ENCODE assay signal across 22 cellular contexts in genomic region chr2:215817046-215817445, GRCh38.
"Had no signal": no experiment of that assay in that cellular context is flagged by ENCODE, and none has a peak within 500 bp of the region (broad histone marks: within the 10 kb centered on the region; RNA-seq: fewer than 3 reads in every experiment).

No MANE protein-coding gene starts in this region.

- DNase-seq: activated CD4-positive, alpha-beta T cell treated with anti-CD3 and anti-CD28 coated beads for 48 hours; activated CD4-positive, CD25-positive, alpha-beta regulatory T cell; activated CD8-positive, alpha-beta T cell treated with anti-CD3 and anti-CD28 coated beads for 36 hours; activated naive CD4-positive, alpha-beta T cell treated with Interleukin-2 at 50 U/mL for 16 hours; activated naive CD8-positive, alpha-beta T cell treated with anti-CD3 and anti-CD28 coated beads, Interleukin-2, amount 10 ng/mL, durations not matched to agents 7 days and 5 days; activated T-cell treated with anti-CD3 and anti-CD28 coated beads, Interleukin-2, amount 50 U/mL, for 1 hour; body of pancreas; caudate nucleus; heart left ventricle; kidney; left ventricle myocardium superior; naive thymus-derived CD4-positive, alpha-beta T cell; stimulated activated CD4-positive, alpha-beta T cell treated with anti-CD3 and anti-CD28 coated beads, Interleukin-2, amount 100 ng/mL, for 24 hours; stimulated activated naive CD8-positive, alpha-beta T cell treated with anti-CD3 and anti-CD28 coated beads, Interleukin-15, Interleukin-2, amounts not matched to agents 100 U/mL and 50 U/mL, for 24 hours; substantia nigra; T-helper 1 cell; T-helper 9 cell; tibial artery had no signal

- H3K27me3 ChIP-seq: body of pancreas, gastroesophageal sphincter, tibial artery had no signal

- H3K9me3 ChIP-seq: body of pancreas had no signal

- H3K36me3 ChIP-seq: gastroesophageal sphincter, heart left ventricle, tibial artery had no signal

- H3K4me1 ChIP-seq: body of pancreas, gastroesophageal sphincter, parathyroid adenoma had no signal

- ATAC-seq: activated CD8-positive, alpha-beta T cell treated with anti-CD3 and anti-CD28 coated beads for 36 hours; activated T-helper 17 cell treated with anti-CD3 and anti-CD28 coated beads, Interleukin-2, amount 50 U/mL, for 72 hours; body of pancreas; gastroesophageal sphincter; heart left ventricle; left ventricle myocardium superior; naive thymus-derived CD4-positive, alpha-beta T cell; stimulated activated naive CD8-positive, alpha-beta T cell treated with anti-CD3 and anti-CD28 coated beads, Interleukin-15, Interleukin-2, amounts not matched to agents 100 U/mL and 50 U/mL, for 24 hours had no signal

- H3K4me3 ChIP-seq: body of pancreas, gastroesophageal sphincter, heart left ventricle, mucosa of descending colon, tibial artery had no signal

- H2AFZ ChIP-seq: parathyroid adenoma had no signal

- H3K27ac ChIP-seq: body of pancreas, gastroesophageal sphincter, parathyroid adenoma, tibial artery had no signal

- H3K9ac ChIP-seq: parathyroid adenoma had no signal
